9 cellular contexts compared by ENCODE assay signal in genomic region chr11:12288212-12288933, GRCh38.
DNase-seq lines count a peak whose midpoint lies in the region; ATAC-seq and TF ChIP-seq lines count a peak whose summit lies in the region.
"Had no signal": no experiment of that assay in that cellular context is flagged by ENCODE, and none has a peak within 500 bp of the region (broad histone marks: within the 10 kb centered on the region; RNA-seq: fewer than 3 reads in every experiment).

No MANE protein-coding gene starts in this region.

- WGBS in ovary, 3 donors = 32 to 42% (median 36%) methylated on average over 12 of the region's 12 CpGs

- H3K36me3 Mint-ChIP-seq in activated naive CD4-positive, alpha-beta T cell treated with anti-CD3 and anti-CD28 coated beads for 36 hours (ENCODE audit: low read depth) = no peaks in the 10 kb centered on the region

- peak overlapping the region; percentile 87 for H3K9ac ChIP-seq in PC-3 (ENCODE audit: low read length)

- H3K4me2 ChIP-seq in PC-3 (ENCODE audit: low read length) = peak overlapping the region; percentile 72

- peaks cover under 1% of the 10 kb centered on the region; the same call in 1 of the 2 replicates for H3K79me2 ChIP-seq in PC-3 (ENCODE audit: low read length)

- H3K36me3 ChIP-seq in PC-3 (ENCODE audit: low read depth, low read length) = no peaks in the 10 kb centered on the region
- H3K36me3 ChIP-seq in ovary = no peaks in the 10 kb centered on the region

- H3F3A ChIP-seq in PC-3 (ENCODE audit: low read length, unreplicated experiment) = peaks cover 10% of the 10 kb centered on the region

- no peak for TF ChIP-seq EP300 in ovary (IDR thresholded peaks at IDR 0.05)

- H3K4me3 Mint-ChIP-seq in activated naive CD4-positive, alpha-beta T cell treated with anti-CD3 and anti-CD28 coated beads for 36 hours = no peak overlapping the region
- H3K4me3 Mint-ChIP-seq: dendritic cell treated with granulocyte-macrophage colony-stimulating factor and Interleukin-4, amounts not matched to agents 40 ng/mL and 50 ng/mL, for 4 days had no signal

- no TSS peak for BruUV-seq in PC-3 (replicated peaks; lab: Mats Ljungman, UMichigan)

- no peaks in the 10 kb centered on the region for H3K9me3 Mint-ChIP-seq in activated naive CD4-positive, alpha-beta T cell treated with anti-CD3 and anti-CD28 coated beads for 36 hours
- H3K9me3 Mint-ChIP-seq: dendritic cell treated with granulocyte-macrophage colony-stimulating factor and Interleukin-4, amounts not matched to agents 40 ng/mL and 50 ng/mL, for 4 days had no signal

- TF ChIP-seq CTCF in PC-3 (conservative IDR thresholded peaks at IDR 0.05; ENCODE audit: low read depth, low read length) (peak; percentile 92), ovary (IDR thresholded peaks at IDR 0.05) (peak; percentile 10 to 59 (median 26))

- POLR2A ChIA-PET in PC-3 (lab: Charles Lee; ENCODE audit: unreplicated experiment) = no interaction called here

- intact Hi-C loops in PC-3 (cut with micrococcal nuclease) = loop anchor here (5.0 kb wide), 3 partner anchors 89 to 674 kb away; partner anchors contain the start of gene PARVA
- intact Hi-C loops in activated naive CD4-positive, alpha-beta T cell treated with anti-CD3 and anti-CD28 coated beads for 36 hours (cut with micrococcal nuclease) = loop anchor here (1.0 kb wide), 1 partner anchor 600 kb away; no protein-coding TSS in a partner anchor
- intact Hi-C loops in ovary (cut with DNase I) = loop anchor here in 2 of 4 donors (10.0 kb wide), 2 partner anchors 354 to 484 kb away; no protein-coding TSS in a partner anchor

- no peak for TF ChIP-seq POLR2A in ovary (IDR thresholded peaks at IDR 0.05)

- H3K4me1 Mint-ChIP-seq in activated naive CD4-positive, alpha-beta T cell treated with anti-CD3 and anti-CD28 coated beads for 36 hours (ENCODE audit: low read depth) = peaks cover 7% of the 10 kb centered on the region

- no peaks in the 10 kb centered on the region for H3K9me2 ChIP-seq in PC-3 (replicated peaks; ENCODE audit: low read length)

- DNase-seq in DMS53 (lab: John Stamatoyannopoulos, UW) (peak; percentile 91), KG1 (lab: John Stamatoyannopoulos, UW) (peak; percentile 19), PC-3 (peak; percentile 94), globus pallidus (ENCODE audit: low spot score) (peak; percentile 76), ovary (peak; percentile 67 to 87 (median 77))
- peak; percentile 70 for DNase-seq in activated naive CD4-positive, alpha-beta T cell treated with anti-CD3 and anti-CD28 coated beads for 36 hours

- no peaks in the 10 kb centered on the region for H3K9me3 ChIP-seq in PC-3 (ENCODE audit: low read length)
- H3K9me3 ChIP-seq in ovary = no peaks in the 10 kb centered on the region

- H3K27ac ChIP-seq in PC-3 (ENCODE audit: low read length) (peak overlapping the region; percentile 99), ovary (peak overlapping the region in 1 of 2 donors; percentile 16)

- CTCF ChIA-PET in PC-3 (lab: Charles Lee) = interaction anchor here (0.6 to 1.1 kb wide), 7 partner anchors 43 to 601 kb away, joined by 3 to 6 read pairs (median 3); partner anchors contain the start of gene PARVA
- CTCF ChIA-PET in activated naive CD4-positive, alpha-beta T cell treated with anti-CD3 and anti-CD28 coated beads for 36 hours (lab: Charles Lee) = interaction anchor here (0.5 to 15.9 kb wide), 22 partner anchors 9 to 669 kb away, joined by 3 to 417 read pairs (median 3); partner anchors contain the start of gene MICAL2

- no peaks in the 10 kb centered on the region for H3K27me3 Mint-ChIP-seq in activated naive CD4-positive, alpha-beta T cell treated with anti-CD3 and anti-CD28 coated beads for 36 hours (ENCODE audit: low read depth)
- H3K27me3 Mint-ChIP-seq: dendritic cell treated with granulocyte-macrophage colony-stimulating factor and Interleukin-4, amounts not matched to agents 40 ng/mL and 50 ng/mL, for 4 days had no signal

- H3K27me3 ChIP-seq in PC-3 (ENCODE audit: low read length) (no peaks in the 10 kb centered on the region), ovary (no peaks in the 10 kb centered on the region)

- peaks cover 54% of the 10 kb centered on the region for H3K4me1 ChIP-seq in PC-3 (ENCODE audit: insufficient read depth, low read length)
- H3K4me1 ChIP-seq in ovary (ENCODE audit: insufficient read depth) = peaks cover 14% of the 10 kb centered on the region

- H2AFZ ChIP-seq in PC-3 (ENCODE audit: low read length) = peak overlapping the region; percentile 79

- H3K27ac Mint-ChIP-seq in activated naive CD4-positive, alpha-beta T cell treated with anti-CD3 and anti-CD28 coated beads for 36 hours = no peak overlapping the region
- H3K27ac Mint-ChIP-seq: dendritic cell treated with granulocyte-macrophage colony-stimulating factor and Interleukin-4, amounts not matched to agents 40 ng/mL and 50 ng/mL, for 4 days had no signal

- H3K4me3 ChIP-seq in PC-3 (ENCODE audit: low read length) = peak overlapping the region; percentile 54
- H3K4me3 ChIP-seq in ovary = no peak overlapping the region

- peak; percentile 23 for ATAC-seq in PC-3
- ATAC-seq in HG02763 (IDR thresholded peaks at IDR 0.05; ENCODE audit: unreplicated experiment) = no peak
- ATAC-seq in GM21528 (IDR thresholded peaks at IDR 0.05; ENCODE audit: low FRiP score, unreplicated experiment) = no peak

- H4K20me1 ChIP-seq in PC-3 (ENCODE audit: low read length) = no peaks in the 10 kb centered on the region

Comparison
In these comparisons a context has a peak if more than half of its experiments do, and no peak if none do; other contexts are left out.
1. DNase-seq: peak in every context shown above with its lines; median percentile 94 in PC-3; 91 in DMS53; 77 in ovary; 76 in globus pallidus; 70 in activated naive CD4-positive, alpha-beta T cell treated with anti-CD3 and anti-CD28 coated beads for 36 hours; 19 in KG1.